15 cellular contexts compared by ENCODE assay signal in genomic region chr15:22951381-22952280, GRCh38. TPM values are rescaled to one million over a fixed set of nuclear protein-coding genes. Genes with fewer than 3 reads are reported as not detected.
DNase-seq lines count a peak whose midpoint lies in the region; TF ChIP-seq lines count a peak whose summit lies in the region.
"Had no signal": no experiment of that assay in that cellular context is flagged by ENCODE, and none has a peak within 500 bp of the region (broad histone marks: within the 10 kb centered on the region; RNA-seq: fewer than 3 reads in every experiment).

No MANE protein-coding gene starts in this region.

- peak; percentile 52 for DNase-seq in H7
- no peak for DNase-seq in dorsolateral prefrontal cortex
- DNase-seq in substantia nigra (lab: John Stamatoyannopoulos, UW), result no peak
- no peak for DNase-seq in middle frontal gyrus (ENCODE audit: extremely low spot score, low spot score)
- DNase-seq in NCI-H2081 treated with DMSO at 0.1 percent for 48 hours (lab: John Stamatoyannopoulos, UW), result no peak
- no peak for DNase-seq in activated CD4-positive, alpha-beta T cell treated with anti-CD3 and anti-CD28 coated beads for 48 hours
- DNase-seq in activated CD4-positive, alpha-beta T cell treated with anti-CD3 and anti-CD28 coated beads for 1 hour, result no peak
- DNase-seq: activated CD4-positive, alpha-beta T cell treated with anti-CD3 and anti-CD28 coated beads, Interleukin-2, amount 50 U/mL, for 48 hours; HFFc6; left lung; NCI-H1048; NCI-H2107; NCI-H526 treated with DMSO at 0.1 percent for 48 hours; PC-3 had no signal

- H3K9me3 ChIP-seq in muscle layer of colon (ENCODE audit: low read length), result no peaks in the 10 kb centered on the region
- H3K9me3 ChIP-seq: left lung had no signal

- peaks cover 36% of the 10 kb centered on the region for H3K4me1 ChIP-seq in muscle layer of colon (ENCODE audit: insufficient read depth, low read length)

- intact Hi-C loops in dorsolateral prefrontal cortex (cut with DNase I), result no loop called here

- H3K27me3 ChIP-seq in H7 (ENCODE audit: control insufficient read depth, insufficient read depth, low read length) (no peaks in the 10 kb centered on the region), dorsolateral prefrontal cortex (no peaks in the 10 kb centered on the region), muscle layer of colon (ENCODE audit: control insufficient read depth in 1 of 2, insufficient read depth in 2 of 2, low read length in 2 of 2) (no peaks in the 10 kb centered on the region)
- H3K27me3 ChIP-seq: left lung had no signal

- no peak overlapping the region for H3K4me3 ChIP-seq in H7 (ENCODE audit: insufficient read depth, low read depth, low read length)
- peak overlapping the region in 1 of 59 donors; percentile 11 for H3K4me3 ChIP-seq in dorsolateral prefrontal cortex
- H3K4me3 ChIP-seq in muscle layer of colon (ENCODE audit: low read depth in 1 of 2, low read length in 2 of 2), result no peak overlapping the region
- H3K4me3 ChIP-seq: left lung had no signal

- H3K27ac ChIP-seq in dorsolateral prefrontal cortex, result peak overlapping the region in 55 of 59 donors; percentile 22 to 90 (median 73)
- H3K27ac ChIP-seq in muscle layer of colon (ENCODE audit: low read depth, low read length), result peak overlapping the region; percentile 79
- peak overlapping the region; percentile 31 for H3K27ac ChIP-seq in substantia nigra (ENCODE audit: low read depth, low read length, poor library complexity, severe bottlenecking)

- TF ChIP-seq CTCF in dorsolateral prefrontal cortex (IDR thresholded peaks at IDR 0.05 in 54 of 56, conservative IDR thresholded peaks at IDR 0.05 in 2 of 56; ENCODE audit: low read depth in 1 of 56, partially characterized antibody in 56 of 56), result no peak

- no peaks in the 10 kb centered on the region for H3K36me3 ChIP-seq in H7 (replicated peaks; ENCODE audit: control insufficient read depth, insufficient read depth, low read length)
- H3K36me3 ChIP-seq in muscle layer of colon (ENCODE audit: insufficient read depth, low read length), result no peaks in the 10 kb centered on the region

- H3K9ac ChIP-seq in muscle layer of colon (ENCODE audit: low read length), result no peak overlapping the region

RNA-seq across cellular contexts. Expression of gene CYFIP1, which starts 28.5 kb away (rescaled TPM):
- 84.2 and 85.7 TPM in 2 replicates for total RNA-seq in H7 (2014; rRNA removed; shearing (Covaris generic))
- 100 to 1,000 TPM in 18 of 120 experiments, 10 to 100 TPM in 102; 46.3 to 138 (median 84.8) TPM for total RNA-seq in dorsolateral prefrontal cortex
